ENCODE assay signal across 8 cellular contexts in genomic region chrX:14528629-14529287, GRCh38. TPM values are rescaled to one million over a fixed set of nuclear protein-coding genes. Genes with fewer than 3 reads are reported as not detected.
DNase-seq lines count a peak whose midpoint lies in the region; ATAC-seq and TF ChIP-seq lines count a peak whose summit lies in the region.

No MANE protein-coding gene starts in this region.

- 4 to 14% methylated on average over 9 to 14 of the region's 14 CpGs for WGBS in body of pancreas, 2 donors

- no peaks in the 10 kb centered on the region for H3K4me1 Mint-ChIP-seq in immature natural killer cell

- no peak for TF ChIP-seq POLR2A in body of pancreas (IDR thresholded peaks at IDR 0.05)

- DNase-seq in NOMO-1 (lab: John Stamatoyannopoulos, UW; ENCODE audit: unreplicated experiment in 2 of 2) (peak; percentile 4 to 18), NOMO-1 treated with dmso at 0.1 percent for 144 hours (lab: John Stamatoyannopoulos, UW; ENCODE audit: unreplicated experiment) (no peak), LHCN-M2 (ENCODE audit: low read depth) (peak; percentile 32), SK-MEL-5 (ENCODE audit: low read depth, low spot score) (peak; percentile 80), body of pancreas (peak; percentile 42 to 69 (median 46)), immature natural killer cell (peak in 2 of 3 donors; percentile 2 to 22)
- DNase-seq in stimulated activated CD4-positive, alpha-beta T cell treated with anti-CD3 and anti-CD28 coated beads, Interleukin-1b, Interleukin-23, amount 100 ng/mL, for 48 hours: peak; percentile 48

- H3K4me3 ChIP-seq in body of pancreas: no peak overlapping the region

- no peaks in the 10 kb centered on the region for H3K4me1 ChIP-seq in body of pancreas

- H3K9me3 ChIP-seq in body of pancreas: no peaks in the 10 kb centered on the region

- no peak overlapping the region for H3K27ac ChIP-seq in body of pancreas

- in situ Hi-C loops in SK-MEL-5 (cut with HindIII; ENCODE audit: low pct_unique_long_range_greater_than_20kb, low sequenced_read_pairs): no loop called here

- H3K4me3 Mint-ChIP-seq in immature natural killer cell: no peak overlapping the region

- intact Hi-C loops in body of pancreas (cut with DNase I): no loop called here

- H3K27ac Mint-ChIP-seq in immature natural killer cell: no peak overlapping the region

- TF ChIP-seq CTCF in body of pancreas (IDR thresholded peaks at IDR 0.05): peak in 6 of 7 experiments; percentile 6 to 43 (median 27)

- no peaks in the 10 kb centered on the region for H3K27me3 ChIP-seq in body of pancreas

- ATAC-seq in body of pancreas: no peak
- ATAC-seq in HG02610 (IDR thresholded peaks at IDR 0.05; ENCODE audit: unreplicated experiment): no peak

- H3K9me3 Mint-ChIP-seq in immature natural killer cell: peaks cover 0 to 4% (median 0%) of the 10 kb centered on the region in 6 donors

- H3K36me3 Mint-ChIP-seq in immature natural killer cell: no peaks in the 10 kb centered on the region

- no peaks in the 10 kb centered on the region for H3K36me3 ChIP-seq in body of pancreas (replicated peaks in 1 of 2; ENCODE audit: insufficient read depth in 1 of 2, low read depth in 2 of 2)

- peaks cover 0 to 12% (median 3%) of the 10 kb centered on the region in 3 donors for H3K27me3 Mint-ChIP-seq in immature natural killer cell (ENCODE audit: low read depth in 3 of 3)

RNA-seq across cellular contexts. Expression of gene GLRA2, which starts 0.6 kb away (rescaled TPM):
- total RNA-seq in LHCN-M2 (2014; rRNA removed): not detected in 2 replicates
- polyA plus RNA-seq in LHCN-M2 (2012): not detected
- not detected in 2 replicates for total RNA-seq in SK-MEL-5 (2014; rRNA removed; shearing (Covaris generic))
- polyA plus RNA-seq in SK-MEL-5 (2015; cell fraction: cytosol; rRNA removed): not detected in 2 replicates
- polyA plus RNA-seq in SK-MEL-5 (2015; cell fraction: nucleus; rRNA removed): 0.62 TPM in 1 of 2 replicates, not detected in the other
- not detected for total RNA-seq in body of pancreas
- not detected for polyA plus RNA-seq in immature natural killer cell
